16 cellular contexts compared by ENCODE assay signal in the genomic region with DNA sequence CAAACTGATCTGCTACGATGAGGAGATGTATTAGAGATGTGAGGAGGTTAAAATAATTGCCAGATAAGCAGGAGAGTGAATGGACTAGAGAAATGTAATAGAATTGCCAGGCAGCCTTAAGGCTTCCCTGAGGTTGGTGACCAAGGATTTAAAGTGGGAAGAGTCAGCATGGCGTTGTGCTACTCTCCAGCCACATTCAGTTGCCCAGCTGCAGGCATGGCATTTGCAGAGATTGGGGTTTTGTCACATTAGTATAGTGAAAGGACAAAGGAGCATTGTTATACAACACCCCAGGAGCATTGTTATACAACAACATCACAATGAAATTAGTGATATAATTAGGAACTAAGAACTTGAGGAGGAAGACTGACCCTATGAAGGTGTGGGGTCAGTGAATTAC. TPM values are rescaled to one million over a fixed set of nuclear protein-coding genes. Genes with fewer than 3 reads are reported as not detected.
DNase-seq lines count a peak whose midpoint lies in the region; ATAC-seq, FAIRE-seq and TF ChIP-seq lines count a peak whose summit lies in the region.
"Had no signal": no experiment of that assay in that cellular context is flagged by ENCODE, and none has a peak within 500 bp of the region (broad histone marks: within the 10 kb centered on the region; RNA-seq: fewer than 3 reads in every experiment).

No MANE protein-coding gene starts in this region.

- peaks cover 86% of the 10 kb centered on the region for H3K79me2 ChIP-seq in astrocyte (ENCODE audit: insufficient read depth, low read length)

- ATAC-seq in GM18517 (IDR thresholded peaks at IDR 0.05; ENCODE audit: unreplicated experiment) (no peak), GM18867 (IDR thresholded peaks at IDR 0.05; ENCODE audit: unreplicated experiment) (no peak)
- ATAC-seq: left colon had no signal

- H4K20me1 ChIP-seq in astrocyte (ENCODE audit: insufficient read depth, low read length) = peaks cover 61% of the 10 kb centered on the region

- FAIRE-seq in astrocyte (lab: Jason Lieb, UNC) = no peak

- WGBS in mesenchymal stem cell = 97% methylated on average over 2 of the region's 2 CpGs

- H2AK5ac ChIP-seq in mesenchymal stem cell (ENCODE audit: low read length, severe bottlenecking) = no peak overlapping the region

- no peak overlapping the region for H2BK120ac ChIP-seq in mesenchymal stem cell (ENCODE audit: low read depth, low read length)

- H2BK5ac ChIP-seq in mesenchymal stem cell (ENCODE audit: low read depth, low read length, poor library complexity, severe bottlenecking) = no peak overlapping the region

- no peak overlapping the region for H3K18ac ChIP-seq in mesenchymal stem cell (ENCODE audit: low read depth in 1 of 2, low read length in 2 of 2)

- no peak overlapping the region for H3K4me3 Mint-ChIP-seq in activated T-cell treated with anti-CD3 and anti-CD28 coated beads, Interleukin-2, amount 50 U/mL, for 24 hours
- H3K4me3 Mint-ChIP-seq in astrocyte (ENCODE audit: unreplicated experiment) = peak overlapping the region; percentile 4
- H3K4me3 Mint-ChIP-seq: H9 had no signal

- H2BK12ac ChIP-seq in mesenchymal stem cell (ENCODE audit: low read length in 2 of 2) = no peak overlapping the region

- H3K36me3 Mint-ChIP-seq in activated T-cell treated with anti-CD3 and anti-CD28 coated beads, Interleukin-2, amount 50 U/mL, for 24 hours (ENCODE audit: low read depth) = peaks cover 70% of the 10 kb centered on the region
- peaks cover 12% of the 10 kb centered on the region for H3K36me3 Mint-ChIP-seq in astrocyte (ENCODE audit: low read depth, unreplicated experiment)

- no peak for DNase-seq in activated T-cell treated with anti-CD3 and anti-CD28 coated beads, Interleukin-2, amount 50 U/mL, for 24 hours
- DNase-seq in activated T-cell treated with anti-CD3 and anti-CD28 coated beads, Interleukin-2, amount 50 U/mL, for 48 hours = no peak
- DNase-seq in astrocyte (ENCODE audit: low read depth) (no peak), mesenchymal stem cell (no peak), superior temporal gyrus (ENCODE audit: extremely low spot score) (peak; percentile 79), AG08396 (ENCODE audit: low spot score) (no peak)
- DNase-seq: Calu3; H9; left colon; right lobe of liver; stimulated activated CD4-positive, alpha-beta T cell treated with anti-CD3 and anti-CD28 coated beads, Interleukin-4, amount 100 ng/mL, for 24 hours; SW 1271; uterus; WERI-Rb-1 had no signal

- H3K27ac ChIP-seq in astrocyte (ENCODE audit: low read depth, low read length) (no peak overlapping the region), mesenchymal stem cell (ENCODE audit: low read length, poor library complexity, severe bottlenecking) (no peak overlapping the region)
- H3K27ac ChIP-seq: right lobe of liver, WERI-Rb-1 had no signal

- H3K79me1 ChIP-seq in mesenchymal stem cell (replicated peaks; ENCODE audit: low read length, poor library complexity, severe bottlenecking) = peaks cover 11% of the 10 kb centered on the region

- peaks cover 44% of the 10 kb centered on the region for H3K4me1 Mint-ChIP-seq in activated T-cell treated with anti-CD3 and anti-CD28 coated beads, Interleukin-2, amount 50 U/mL, for 24 hours (ENCODE audit: low read depth)
- peaks cover 25% of the 10 kb centered on the region for H3K4me1 Mint-ChIP-seq in astrocyte (ENCODE audit: low read depth, unreplicated experiment)

- H3K4me2 ChIP-seq in astrocyte (ENCODE audit: low read length) = peak overlapping the region; percentile 36
- no peak overlapping the region for H3K4me2 ChIP-seq in mesenchymal stem cell (ENCODE audit: low read length, poor library complexity, severe bottlenecking)

- no peak overlapping the region for H3K14ac ChIP-seq in mesenchymal stem cell (ENCODE audit: low read length in 2 of 2)

- no peak overlapping the region for H3K4ac ChIP-seq in mesenchymal stem cell (ENCODE audit: low read depth in 1 of 2, low read length in 2 of 2)

- TF ChIP-seq CTCF in astrocyte (IDR thresholded peaks at IDR 0.05; ENCODE audit: insufficient read depth, low read depth, low read length) = no peak

- no peak overlapping the region for H3K23ac ChIP-seq in mesenchymal stem cell (ENCODE audit: low read length in 2 of 2)

- H2BK15ac ChIP-seq in mesenchymal stem cell (ENCODE audit: low read depth, poor library complexity, severe bottlenecking) = no peak overlapping the region

- H3K27me3 Mint-ChIP-seq in activated T-cell treated with anti-CD3 and anti-CD28 coated beads, Interleukin-2, amount 50 U/mL, for 24 hours = no peaks in the 10 kb centered on the region
- H3K27me3 Mint-ChIP-seq in astrocyte (ENCODE audit: low read depth, unreplicated experiment) = no peaks in the 10 kb centered on the region

- H3K9ac ChIP-seq in astrocyte (ENCODE audit: low read length) (no peak overlapping the region), mesenchymal stem cell (ENCODE audit: low read length) (peak overlapping the region; percentile 52)

- H4K91ac ChIP-seq in mesenchymal stem cell (ENCODE audit: low read length) = peak overlapping the region; percentile 52

- H3K9me3 Mint-ChIP-seq in activated T-cell treated with anti-CD3 and anti-CD28 coated beads, Interleukin-2, amount 50 U/mL, for 24 hours = no peaks in the 10 kb centered on the region
- no peaks in the 10 kb centered on the region for H3K9me3 Mint-ChIP-seq in astrocyte (ENCODE audit: unreplicated experiment)
- H3K9me3 Mint-ChIP-seq: H9 had no signal

- H3K9me3 ChIP-seq in astrocyte (ENCODE audit: insufficient read depth, low read depth, low read length) (no peaks in the 10 kb centered on the region), mesenchymal stem cell (ENCODE audit: control insufficient read depth, low read length) (no peaks in the 10 kb centered on the region)
- H3K9me3 ChIP-seq: right lobe of liver, uterus had no signal

- peak overlapping the region; percentile 4 for H3K27ac Mint-ChIP-seq in activated T-cell treated with anti-CD3 and anti-CD28 coated beads, Interleukin-2, amount 50 U/mL, for 24 hours
- no peak overlapping the region for H3K27ac Mint-ChIP-seq in astrocyte (ENCODE audit: unreplicated experiment)

- H3K27me3 ChIP-seq in astrocyte (ENCODE audit: insufficient read depth, low read length) (no peaks in the 10 kb centered on the region), mesenchymal stem cell (ENCODE audit: control insufficient read depth in 1 of 2, insufficient read depth in 1 of 2, low read length in 2 of 2) (no peaks in the 10 kb centered on the region)
- H3K27me3 ChIP-seq: right lobe of liver, uterus had no signal

- peak overlapping the region; percentile 15 for H3K4me3 ChIP-seq in astrocyte (ENCODE audit: insufficient read depth, low read depth, low read length)
- H3K4me3 ChIP-seq in mesenchymal stem cell (ENCODE audit: insufficient read depth in 1 of 2, low read depth in 1 of 2, low read length in 2 of 2) = peak overlapping the region in 1 of 2 experiments; percentile 28
- H3K4me3 ChIP-seq: right lobe of liver, uterus had no signal

- H3K36me3 ChIP-seq in astrocyte (ENCODE audit: insufficient read depth, low read length) = peaks cover 4% of the 10 kb centered on the region
- H3K36me3 ChIP-seq in mesenchymal stem cell (ENCODE audit: control insufficient read depth in 1 of 2, insufficient read depth in 2 of 2, low read depth in 1 of 2, low read length in 2 of 2) = peaks cover 10 to 58% of the 10 kb centered on the region in 2 experiments
- H3K36me3 ChIP-seq: uterus had no signal

- no peak overlapping the region for H4K8ac ChIP-seq in mesenchymal stem cell (ENCODE audit: low read length)

- H2AFZ ChIP-seq in astrocyte (ENCODE audit: low read depth, low read length) (no peak overlapping the region), mesenchymal stem cell (ENCODE audit: low read depth, low read length) (no peak overlapping the region)

- H3K4me1 ChIP-seq in astrocyte (ENCODE audit: insufficient read depth, low read length) (peaks cover 22% of the 10 kb centered on the region), mesenchymal stem cell (ENCODE audit: control insufficient read depth, insufficient read depth, low read depth, low read length) (peaks cover 3% of the 10 kb centered on the region)
- H3K4me1 ChIP-seq: right lobe of liver, uterus had no signal

RNA-seq across cellular contexts. Expression of a gene that starts 31.7 kb away (rescaled TPM):
- 111 and 124 TPM in 2 replicates for total RNA-seq in astrocyte
- polyA plus RNA-seq in mesenchymal stem cell (2013, experiment 1 of 2) = 51.9 TPM
- polyA plus RNA-seq in mesenchymal stem cell (2013, experiment 2 of 2) = 50.3 TPM
